ENCODE assay signal across 8 cellular contexts in genomic region chr14:55097894-55098560, GRCh38. TPM values are rescaled to one million over a fixed set of nuclear protein-coding genes. Genes with fewer than 3 reads are reported as not detected.
DNase-seq lines count a peak whose midpoint lies in the region; ATAC-seq, FAIRE-seq and TF ChIP-seq lines count a peak whose summit lies in the region.

No MANE protein-coding gene starts in this region.

- intact Hi-C loops in mucosa of descending colon (cut with DNase I, micrococcal nuclease) = loop anchor here in 1 of 2 donors (10.0 kb wide), 1 partner anchor 57 kb away; no protein-coding TSS in a partner anchor

- H3K4me1 ChIP-seq in mucosa of descending colon (ENCODE audit: low read depth) = peaks cover 33% of the 10 kb centered on the region

- H3K4me3 ChIP-seq in mucosa of descending colon = no peak overlapping the region

- ATAC-seq in GM21423 (IDR thresholded peaks at IDR 0.05; ENCODE audit: unreplicated experiment) = peak; percentile 56
- peak; percentile 54 for ATAC-seq in mucosa of descending colon

- POLR2A ChIA-PET in GM10248 (lab: Yijun Ruan, JAX) = no interaction called here

- DNase-seq in GM10248 (ENCODE audit: extremely low spot score) = peak; percentile 82
- no peak for DNase-seq in HTR-8/SVneo (ENCODE audit: insufficient read length, low spot score)
- DNase-seq in activated T-cell treated with anti-CD3 and anti-CD28 coated beads for 4 hours = peak; percentile 14
- DNase-seq in mucosa of descending colon = peak in 1 of 3 donors; percentile 69
- DNase-seq in DMS114 treated with DMSO at 0.1 percent for 48 hours (lab: John Stamatoyannopoulos, UW; ENCODE audit: unreplicated experiment) = no peak
- DNase-seq in NCI-H1092 treated with DMSO at 0.1 percent for 48 hours (lab: John Stamatoyannopoulos, UW) = no peak
- no peak for DNase-seq in NCI-H345 (lab: John Stamatoyannopoulos, UW)

- TF ChIP-seq CTCF in GM10248 (IDR thresholded peaks at IDR 0.05; ENCODE audit: control extremely low read depth, extremely low read depth, low read depth, missing control alignments) (no peak), mucosa of descending colon (IDR thresholded peaks at IDR 0.05) (no peak)

- CTCF ChIA-PET in GM10248 (lab: Yijun Ruan, JAX) = interaction anchor here (0.9 to 1.9 kb wide), 14 partner anchors 8 to 348 kb away, joined by 3 to 11 read pairs (median 3); partner anchors contain the start of genes MAPK1IP1L, SOCS4 and WDHD1

- H3K36me3 ChIP-seq in mucosa of descending colon (ENCODE audit: low read depth) = no peaks in the 10 kb centered on the region

- FAIRE-seq in HTR-8/SVneo (lab: Jason Lieb, UNC) = peak; percentile 71

- no peaks in the 10 kb centered on the region for H3K9me3 ChIP-seq in mucosa of descending colon

RNA-seq across cellular contexts. Expression of gene LGALS3, which starts 31.0 kb away (rescaled TPM):
- 1,000 to 10,000 TPM in 2 of 3 donors, 100 to 1,000 TPM in 1; 488 to 1,705 (median 1,380) TPM for total RNA-seq in mucosa of descending colon

RNA-seq across cellular contexts. Expression of gene MAPK1IP1L, which starts 46.6 kb away (rescaled TPM):
- total RNA-seq in mucosa of descending colon = 10 to 100 TPM; 67.7 to 72.7 (median 69.7) TPM

Comparison
In these comparisons a context has a peak if more than half of its experiments do, and no peak if none do; other contexts are left out.
1. DNase-seq: peak in GM10248 (single experiment) and activated T-cell treated with anti-CD3 and anti-CD28 coated beads for 4 hours (single experiment); none in HTR-8/SVneo (single experiment), DMS114 treated with DMSO at 0.1 percent for 48 hours (single experiment), NCI-H1092 treated with DMSO at 0.1 percent for 48 hours (single experiment) and NCI-H345 (single experiment).